In the genomic region with DNA sequence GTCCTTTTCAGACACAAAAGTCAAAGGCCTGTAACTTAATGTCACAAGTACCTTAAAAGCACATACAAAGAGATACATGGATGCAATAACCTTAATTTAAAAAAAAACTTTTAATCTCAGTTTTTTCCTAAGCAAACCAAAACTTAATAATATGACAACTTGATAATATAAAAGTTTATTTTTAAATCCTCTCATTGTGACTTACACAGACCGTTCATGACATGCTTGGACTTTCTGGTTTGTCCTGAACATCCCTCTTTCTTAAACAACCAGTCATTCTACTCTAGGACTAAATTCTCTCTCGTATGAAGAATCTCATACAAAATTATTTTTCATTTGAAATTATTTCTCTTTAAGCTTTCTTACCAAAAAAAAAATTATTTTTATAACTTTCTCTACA, we compare ENCODE assay signal across 1 cellular context.
TF ChIP-seq lines count a peak whose summit lies in the region.

No MANE protein-coding gene starts in this region.

TF ChIP-seq in GM23338, 12 proteins besides CTCF, POLR2A, EP300 and RAD21 (continued from another document):
- TF ChIP-seq, protein P1, sequence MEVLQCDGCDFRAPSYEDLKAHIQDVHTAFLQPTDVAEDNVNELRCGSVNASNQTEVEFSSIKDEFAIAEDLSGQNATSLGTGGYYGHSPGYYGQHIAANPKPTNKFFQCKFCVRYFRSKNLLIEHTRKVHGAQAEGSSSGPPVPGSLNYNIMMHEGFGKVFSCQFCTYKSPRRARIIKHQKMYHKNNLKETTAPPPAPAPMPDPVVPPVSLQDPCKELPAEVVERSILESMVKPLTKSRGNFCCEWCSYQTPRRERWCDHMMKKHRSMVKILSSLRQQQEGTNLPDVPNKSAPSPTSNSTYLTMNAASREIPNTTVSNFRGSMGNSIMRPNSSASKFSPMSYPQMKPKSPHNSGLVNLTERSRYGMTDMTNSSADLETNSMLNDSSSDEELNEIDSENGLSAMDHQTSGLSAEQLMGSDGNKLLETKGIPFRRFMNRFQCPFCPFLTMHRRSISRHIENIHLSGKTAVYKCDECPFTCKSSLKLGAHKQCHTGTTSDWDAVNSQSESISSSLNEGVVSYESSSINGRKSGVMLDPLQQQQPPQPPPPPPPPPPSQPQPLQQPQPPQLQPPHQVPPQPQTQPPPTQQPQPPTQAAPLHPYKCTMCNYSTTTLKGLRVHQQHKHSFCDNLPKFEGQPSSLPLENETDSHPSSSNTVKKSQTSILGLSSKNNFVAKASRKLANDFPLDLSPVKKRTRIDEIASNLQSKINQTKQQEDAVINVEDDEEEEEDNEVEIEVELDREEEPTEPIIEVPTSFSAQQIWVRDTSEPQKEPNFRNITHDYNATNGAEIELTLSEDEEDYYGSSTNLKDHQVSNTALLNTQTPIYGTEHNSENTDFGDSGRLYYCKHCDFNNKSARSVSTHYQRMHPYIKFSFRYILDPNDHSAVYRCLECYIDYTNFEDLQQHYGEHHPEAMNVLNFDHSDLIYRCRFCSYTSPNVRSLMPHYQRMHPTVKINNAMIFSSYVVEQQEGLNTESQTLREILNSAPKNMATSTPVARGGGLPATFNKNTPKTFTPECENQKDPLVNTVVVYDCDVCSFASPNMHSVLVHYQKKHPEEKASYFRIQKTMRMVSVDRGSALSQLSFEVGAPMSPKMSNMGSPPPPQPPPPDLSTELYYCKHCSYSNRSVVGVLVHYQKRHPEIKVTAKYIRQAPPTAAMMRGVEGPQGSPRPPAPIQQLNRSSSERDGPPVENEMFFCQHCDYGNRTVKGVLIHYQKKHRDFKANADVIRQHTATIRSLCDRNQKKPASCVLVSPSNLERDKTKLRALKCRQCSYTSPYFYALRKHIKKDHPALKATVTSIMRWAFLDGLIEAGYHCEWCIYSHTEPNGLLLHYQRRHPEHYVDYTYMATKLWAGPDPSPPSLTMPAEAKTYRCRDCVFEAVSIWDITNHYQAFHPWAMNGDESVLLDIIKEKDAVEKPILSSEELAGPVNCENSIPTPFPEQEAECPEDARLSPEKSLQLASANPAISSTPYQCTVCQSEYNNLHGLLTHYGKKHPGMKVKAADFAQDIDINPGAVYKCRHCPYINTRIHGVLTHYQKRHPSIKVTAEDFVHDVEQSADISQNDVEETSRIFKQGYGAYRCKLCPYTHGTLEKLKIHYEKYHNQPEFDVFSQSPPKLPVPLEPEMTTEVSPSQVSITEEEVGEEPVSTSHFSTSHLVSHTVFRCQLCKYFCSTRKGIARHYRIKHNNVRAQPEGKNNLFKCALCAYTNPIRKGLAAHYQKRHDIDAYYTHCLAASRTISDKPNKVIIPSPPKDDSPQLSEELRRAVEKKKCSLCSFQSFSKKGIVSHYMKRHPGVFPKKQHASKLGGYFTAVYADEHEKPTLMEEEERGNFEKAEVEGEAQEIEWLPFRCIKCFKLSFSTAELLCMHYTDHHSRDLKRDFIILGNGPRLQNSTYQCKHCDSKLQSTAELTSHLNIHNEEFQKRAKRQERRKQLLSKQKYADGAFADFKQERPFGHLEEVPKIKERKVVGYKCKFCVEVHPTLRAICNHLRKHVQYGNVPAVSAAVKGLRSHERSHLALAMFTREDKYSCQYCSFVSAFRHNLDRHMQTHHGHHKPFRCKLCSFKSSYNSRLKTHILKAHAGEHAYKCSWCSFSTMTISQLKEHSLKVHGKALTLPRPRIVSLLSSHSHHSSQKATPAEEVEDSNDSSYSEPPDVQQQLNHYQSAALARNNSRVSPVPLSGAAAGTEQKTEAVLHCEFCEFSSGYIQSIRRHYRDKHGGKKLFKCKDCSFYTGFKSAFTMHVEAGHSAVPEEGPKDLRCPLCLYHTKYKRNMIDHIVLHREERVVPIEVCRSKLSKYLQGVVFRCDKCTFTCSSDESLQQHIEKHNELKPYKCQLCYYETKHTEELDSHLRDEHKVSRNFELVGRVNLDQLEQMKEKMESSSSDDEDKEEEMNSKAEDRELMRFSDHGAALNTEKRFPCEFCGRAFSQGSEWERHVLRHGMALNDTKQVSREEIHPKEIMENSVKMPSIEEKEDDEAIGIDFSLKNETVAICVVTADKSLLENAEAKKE (CRISPR knock-in tag; IDR thresholded peaks at IDR 0.05) = no peak
- TF ChIP-seq EZH2phosphoT487 (IDR thresholded peaks at IDR 0.05; ENCODE audit: unreplicated experiment) = no peak
